ENCODE assay signal across 8 cellular contexts in the genomic region with DNA sequence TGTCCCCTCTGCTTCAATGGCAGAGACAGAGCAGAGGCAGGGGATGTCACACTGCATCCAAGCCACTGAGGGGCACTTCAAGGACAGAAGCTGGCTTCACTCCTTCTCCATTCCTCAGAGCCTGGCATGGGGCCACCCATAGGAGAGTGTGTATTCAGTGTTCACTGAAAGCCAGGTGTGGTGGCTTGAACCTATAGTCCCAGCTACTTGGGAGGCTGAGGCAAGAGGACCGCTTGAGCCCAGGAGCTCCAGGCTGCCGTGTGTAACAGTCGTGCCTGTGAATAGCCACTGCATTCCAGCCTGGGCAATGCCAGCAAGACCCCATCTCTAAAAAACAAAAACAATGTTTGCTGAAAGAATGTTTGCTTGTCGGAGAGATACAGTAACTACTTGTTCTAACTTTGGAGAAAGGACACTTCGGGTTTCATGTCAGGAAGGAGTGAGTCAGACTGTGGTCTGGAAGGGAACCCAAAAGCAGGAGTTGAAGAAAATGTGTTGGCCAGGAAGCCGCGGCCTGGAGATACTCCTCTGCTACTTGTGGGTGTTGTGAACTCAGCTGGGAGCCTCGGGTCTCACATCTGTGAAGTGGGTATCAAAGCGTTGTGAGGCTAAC. TPM values are rescaled to one million over a fixed set of nuclear protein-coding genes. Genes with fewer than 3 reads are reported as not detected.
DNase-seq lines count a peak whose midpoint lies in the region; ATAC-seq and TF ChIP-seq lines count a peak whose summit lies in the region.

No MANE protein-coding gene starts in this region.

- TF ChIP-seq CTCF in epithelial cell of esophagus (IDR thresholded peaks at IDR 0.05; ENCODE audit: insufficient read depth, low read depth, low read length, missing control alignments) = no peak

- DNase-seq in Right ventricle myocardium superior (peak; percentile 70), cardiac septum (ENCODE audit: low spot score) (no peak), epithelial cell of esophagus (ENCODE audit: low read depth) (peak; percentile 81), pulmonary artery endothelial cell (ENCODE audit: low read depth, low spot score) (peak; percentile 88), NCI-H345 (lab: John Stamatoyannopoulos, UW) (no peak)
- DNase-seq in activated CD8-positive, alpha-beta memory T cell treated with anti-CD3 and anti-CD28 coated beads for 24 hours = peak; percentile 70

- ATAC-seq in Right ventricle myocardium superior (ENCODE audit: poor library complexity) (no peak), GM21529 (IDR thresholded peaks at IDR 0.05; ENCODE audit: unreplicated experiment) (no peak), GM18867 (IDR thresholded peaks at IDR 0.05; ENCODE audit: unreplicated experiment) (no peak)

- H3K4me3 ChIP-seq in epithelial cell of esophagus (ENCODE audit: low read length) = no peak overlapping the region

- intact Hi-C loops in Right ventricle myocardium superior (cut with DNase I) (no loop called here), cardiac septum (cut with DNase I) (loop anchor here (2.0 to 5.0 kb wide), 2 partner anchors 17 to 160 kb away; no protein-coding TSS in a partner anchor)

RNA-seq across cellular contexts. Expression of a gene that starts 43.4 kb away (rescaled TPM):
- total RNA-seq in Right ventricle myocardium superior (18.9 TPM), cardiac septum (18.6 TPM), pulmonary artery endothelial cell (22.0 and 31.9 TPM in 2 replicates)

Comparison
In these comparisons a context has a peak if more than half of its experiments do, and no peak if none do; other contexts are left out.
1. DNase-seq: peak in Right ventricle myocardium superior (single experiment), activated CD8-positive, alpha-beta memory T cell treated with anti-CD3 and anti-CD28 coated beads for 24 hours (single experiment), epithelial cell of esophagus (single experiment) and pulmonary artery endothelial cell (single experiment); none in cardiac septum (single experiment) and NCI-H345 (single experiment).